Comparison of ENCODE assay signal across 7 cellular contexts in genomic region chr16:29228664-29229611, GRCh38.
A peak's percentile ranks its signal among the peaks of the same experiment; 100 is the strongest.
DNase-seq lines count a peak whose midpoint lies in the region; ATAC-seq and TF ChIP-seq lines count a peak whose summit lies in the region.
"Not testable (repeated sequence)": the region's sequence is repeated elsewhere in the genome, so short reads cannot be mapped to it uniquely, and the experiment has no call there.

No MANE protein-coding gene starts in this region.

- peak overlapping the region; percentile 45 for H3K27ac Mint-ChIP-seq in activated naive CD4-positive, alpha-beta T cell treated with anti-CD3 and anti-CD28 coated beads, Interleukin-2, amount 10 ng/mL, durations not matched to agents 7 days and 5 days

- BruUV-seq in IMR-90 (replicated peaks; lab: Mats Ljungman, UMichigan), result not testable (repeated sequence)

- H3K9me3 Mint-ChIP-seq in activated naive CD4-positive, alpha-beta T cell treated with anti-CD3 and anti-CD28 coated beads, Interleukin-2, amount 10 ng/mL, durations not matched to agents 7 days and 5 days, result not testable (repeated sequence)

- peak overlapping the region; percentile 53 for H4K91ac ChIP-seq in IMR-90 (ENCODE audit: insufficient read depth, low read depth, low read length)

- peak overlapping the region; percentile 76 for H2BK120ac ChIP-seq in IMR-90 (ENCODE audit: low read depth, low read length)

- TF ChIP-seq CTCF in C4-2B (conservative IDR thresholded peaks at IDR 0.05), result 0 out of 2 replicates have a peak, but pooled peaks have one; percentile 1
- TF ChIP-seq CTCF in IMR-90 (conservative IDR thresholded peaks at IDR 0.05; ENCODE audit: low read depth, low read length); OCI-LY1 (IDR thresholded peaks at IDR 0.05; ENCODE audit: low read length); mucosa of descending colon (IDR thresholded peaks at IDR 0.05): not testable (repeated sequence)

- H3K9me3 ChIP-seq in IMR-90 (ENCODE audit: control insufficient read depth, insufficient read depth, low read length); OCI-LY1 (ENCODE audit: low read length); mucosa of descending colon: not testable (repeated sequence)

- H3K27me3 Mint-ChIP-seq in activated naive CD4-positive, alpha-beta T cell treated with anti-CD3 and anti-CD28 coated beads, Interleukin-2, amount 10 ng/mL, durations not matched to agents 7 days and 5 days, result not testable (repeated sequence)

- peak overlapping the region; percentile 67 for H3K4ac ChIP-seq in IMR-90 (ENCODE audit: low read depth, low read length)

- not testable (repeated sequence) for H3F3A ChIP-seq in OCI-LY1 (ENCODE audit: insufficient read depth, low read length)

- H2AK9ac ChIP-seq in IMR-90 (replicated peaks; ENCODE audit: low read depth, low read length, poor library complexity), result not testable (repeated sequence)

- peak overlapping the region; percentile 91 for H4K5ac ChIP-seq in IMR-90 (ENCODE audit: low read depth, low read length)

- not testable (repeated sequence) for H3K36me3 Mint-ChIP-seq in activated naive CD4-positive, alpha-beta T cell treated with anti-CD3 and anti-CD28 coated beads, Interleukin-2, amount 10 ng/mL, durations not matched to agents 7 days and 5 days

- not testable (repeated sequence) for H3K27me3 ChIP-seq in IMR-90 (ENCODE audit: control insufficient read depth, insufficient read depth, low read length); OCI-LY1 (ENCODE audit: insufficient read depth, low read length)

- POLR2A ChIA-PET in IMR-90 (lab: Charles Lee; ENCODE audit: unreplicated experiment), result not testable (repeated sequence)

- H3K4me3 ChIP-seq in IMR-90 (ENCODE audit: insufficient read depth, low read depth, low read length); OCI-LY1 (ENCODE audit: low read depth, low read length, poor library complexity, severe bottlenecking); mucosa of descending colon: not testable (repeated sequence)

- not testable (repeated sequence) for H3K79me1 ChIP-seq in IMR-90 (ENCODE audit: low read depth in 1 of 2, low read length in 2 of 2)

- H2BK5ac ChIP-seq in IMR-90 (ENCODE audit: low read depth, low read length, poor library complexity, severe bottlenecking), result not testable (repeated sequence)

- TF ChIP-seq POLR2A in IMR-90 (IDR thresholded peaks at IDR 0.05; ENCODE audit: low read depth, low read length), result not testable (repeated sequence)

- H2AFZ ChIP-seq in IMR-90 (replicated peaks; ENCODE audit: low read length, poor library complexity); OCI-LY1 (ENCODE audit: low read length): not testable (repeated sequence)

- H3K27ac ChIP-seq in C4-2B; IMR-90 (ENCODE audit: insufficient read depth, low read length); OCI-LY1 (ENCODE audit: low read depth, low read length, poor library complexity, severe bottlenecking): not testable (repeated sequence)

- not testable (repeated sequence) for H3K56ac ChIP-seq in IMR-90 (ENCODE audit: extremely low read depth, insufficient read depth, low read length)

- peak overlapping the region; percentile 81 for H3K18ac ChIP-seq in IMR-90 (ENCODE audit: low read depth, low read length)

- peaks cover 22% of the 10 kb centered on the region for H3K4me1 Mint-ChIP-seq in activated naive CD4-positive, alpha-beta T cell treated with anti-CD3 and anti-CD28 coated beads, Interleukin-2, amount 10 ng/mL, durations not matched to agents 7 days and 5 days

- WGBS in IMR-90 (ENCODE audit: extremely low coverage in 2 of 2, insufficient read length in 1 of 2), 2 experiments, result 100% methylated on average over 3 of the region's 29 CpGs; no CpG with 5 or more reads in 1 of the 2 experiments

- H2BK20ac ChIP-seq in IMR-90 (ENCODE audit: low read depth, low read length), result not testable (repeated sequence)

- H2BK15ac ChIP-seq in IMR-90 (ENCODE audit: low read depth, low read length), result peak overlapping the region; percentile 44; the same call in 2 of the 3 replicates

- H3K9me1 ChIP-seq in IMR-90 (ENCODE audit: insufficient read depth, low read length), result not testable (repeated sequence)

- not testable (repeated sequence) for H4K20me1 ChIP-seq in IMR-90 (ENCODE audit: insufficient read depth, low read length); OCI-LY1 (ENCODE audit: insufficient read depth, low read length)

- intact Hi-C loops in IMR-90 (cut with micrococcal nuclease); left colon (cut with DNase I, micrococcal nuclease); mucosa of descending colon (cut with DNase I, micrococcal nuclease): not testable (repeated sequence)

- H3K23ac ChIP-seq in IMR-90 (ENCODE audit: low read depth, low read length), result not testable (repeated sequence)

- not testable (repeated sequence) for TF ChIP-seq RAD21 in IMR-90 (IDR thresholded peaks at IDR 0.05; ENCODE audit: low read length)

- peaks cover 14% of the 10 kb centered on the region for H3K4me1 ChIP-seq in IMR-90 (ENCODE audit: control insufficient read depth, insufficient read depth, low read length)
- not testable (repeated sequence) for H3K4me1 ChIP-seq in OCI-LY1 (ENCODE audit: insufficient read depth, low read length, severe bottlenecking); mucosa of descending colon (ENCODE audit: low read depth)

- H4K8ac ChIP-seq in IMR-90 (ENCODE audit: low read depth in 2 of 2, low read length in 2 of 2), result peak overlapping the region in 1 of 2 experiments; percentile 56; a peak in 2 of 4 replicates

- H2AK5ac ChIP-seq in IMR-90 (ENCODE audit: low read depth, low read length), result peak overlapping the region; percentile 86; the same call in 1 of the 2 replicates

- not testable (repeated sequence) for DNase-seq in IMR-90; activated naive CD4-positive, alpha-beta T cell treated with anti-CD3 and anti-CD28 coated beads, Interleukin-2, amount 10 ng/mL, durations not matched to agents 7 days and 5 days; left colon; mucosa of descending colon
- peak; percentile 26 for DNase-seq in renal cortical epithelial cell (ENCODE audit: low read depth)

- in situ Hi-C loops in IMR-90 (cut with MboI; ENCODE audit: low sequenced_read_pairs), result not testable (repeated sequence)

- not testable (repeated sequence) for ATAC-seq in IMR-90 (ENCODE audit: low read depth)
- peak; percentile 59 for ATAC-seq in left colon
- ATAC-seq in mucosa of descending colon, result peak; percentile 43

- H3K4me3 Mint-ChIP-seq in activated naive CD4-positive, alpha-beta T cell treated with anti-CD3 and anti-CD28 coated beads, Interleukin-2, amount 10 ng/mL, durations not matched to agents 7 days and 5 days, result not testable (repeated sequence)

- CTCF ChIA-PET in IMR-90 (lab: Yijun Ruan, JAX); activated naive CD4-positive, alpha-beta T cell treated with anti-CD3 and anti-CD28 coated beads, Interleukin-2, amount 10 ng/mL, durations not matched to agents 7 days and 5 days (lab: Charles Lee): not testable (repeated sequence)

- H3K9ac ChIP-seq in IMR-90 (ENCODE audit: low read depth, low read length); OCI-LY1 (ENCODE audit: low read length): not testable (repeated sequence)

- H3K79me2 ChIP-seq in OCI-LY1 (ENCODE audit: insufficient read depth, low read length), result not testable (repeated sequence)

- H3K4me2 ChIP-seq in IMR-90 (ENCODE audit: low read depth, low read length), result not testable (repeated sequence)
- H3K4me2 ChIP-seq in OCI-LY1 (ENCODE audit: low read length), result peak overlapping the region; percentile 39; the same call in 1 of the 2 replicates

- dilution Hi-C loops in IMR-90 (cut with HindIII; ENCODE audit: low sequenced_read_pairs, unreplicated experiment), result not testable (repeated sequence)

- H3K36me3 ChIP-seq in IMR-90 (ENCODE audit: control insufficient read depth, insufficient read depth, low read length); OCI-LY1 (ENCODE audit: insufficient read depth, low read length); mucosa of descending colon (ENCODE audit: low read depth): not testable (repeated sequence)

- 0 out of 2 replicates have a peak overlapping the region, but pooled peaks have one; percentile 22 for H3K14ac ChIP-seq in IMR-90 (replicated peaks; ENCODE audit: low read depth, low read length)

- H3K9me2 ChIP-seq in OCI-LY1 (ENCODE audit: low read depth, low read length), result not testable (repeated sequence)
